ENCODE assay signal across 24 cellular contexts in the genomic region with DNA sequence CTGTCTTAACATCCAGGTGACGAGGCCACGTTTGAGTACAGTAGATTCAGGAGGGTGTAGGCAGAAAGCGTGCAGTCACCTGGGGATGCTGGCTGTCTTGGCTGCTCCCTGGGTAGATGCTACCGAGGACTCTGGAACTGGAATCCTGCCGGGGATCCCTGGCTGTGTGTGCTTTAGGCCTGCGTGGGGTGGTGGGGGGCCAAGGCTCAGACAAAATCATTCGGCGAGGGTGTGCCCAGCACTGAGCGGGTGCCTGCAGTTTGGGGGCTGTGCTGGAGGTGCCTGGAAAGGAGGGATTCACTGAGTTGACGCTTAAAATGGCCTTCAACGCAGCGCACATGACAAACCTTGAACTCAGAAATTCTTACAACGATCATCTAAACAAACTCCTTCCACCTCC.
"Had no signal": no experiment of that assay in that cellular context is flagged by ENCODE, and none has a peak within 500 bp of the region (broad histone marks: within the 10 kb centered on the region; RNA-seq: fewer than 3 reads in every experiment).

No MANE protein-coding gene starts in this region.

- H3K9me3 ChIP-seq: gastroesophageal sphincter, left lung, right atrium auricular region, testis, transverse colon had no signal

- H3K9ac ChIP-seq: parathyroid adenoma had no signal

- ATAC-seq: activated naive CD8-positive, alpha-beta T cell treated with anti-CD3 and anti-CD28 coated beads, Interleukin-2, amount 50 U/mL, for 24 hours; activated T-helper 17 cell treated with anti-CD3 and anti-CD28 coated beads, Interleukin-2, amount 50 U/mL, for 72 hours; effector memory CD8-positive, alpha-beta T cell; left lung; naive thymus-derived CD4-positive, alpha-beta T cell; stimulated activated naive CD8-positive, alpha-beta T cell treated with anti-CD3 and anti-CD28 coated beads, Interleukin-15, Interleukin-2, amounts not matched to agents 100 U/mL and 50 U/mL, for 24 hours had no signal

- H3K4me1 ChIP-seq: parathyroid adenoma, testis had no signal

- H3K27ac ChIP-seq: left lung, parathyroid adenoma, testis had no signal

- H3K4me3 ChIP-seq: gastroesophageal sphincter, left lung, lung, right atrium auricular region, testis, transverse colon had no signal

- DNase-seq: activated CD4-positive, alpha-beta memory T cell treated with anti-CD3 and anti-CD28 coated beads, Interleukin-2, amount 10 ng/mL, durations not matched to agents 7 days and 5 days; activated CD4-positive, alpha-beta T cell treated with anti-CD3 and anti-CD28 coated beads for 1 hour; activated CD4-positive, alpha-beta T cell treated with anti-CD3 and anti-CD28 coated beads, Interleukin-2, amount 10 ng/mL, durations not matched to agents 7 days and 5 days; activated CD8-positive, alpha-beta memory T cell treated with anti-CD3 and anti-CD28 coated beads, Interleukin-2, amount 50 U/mL, for 48 hours; activated naive CD8-positive, alpha-beta T cell treated with anti-CD3 and anti-CD28 coated beads, Interleukin-2, amount 50 U/mL, for 24 hours; activated T-cell treated with anti-CD3 and anti-CD28 coated beads, Interleukin-2, amount 50 U/mL, for 24 hours; amygdala; cortex of kidney; effector memory CD8-positive, alpha-beta T cell; head of caudate nucleus; left lung; midbrain; naive thymus-derived CD4-positive, alpha-beta T cell; occipital lobe; stimulated activated CD4-positive, alpha-beta T cell treated with anti-CD3 and anti-CD28 coated beads, Interleukin-4, amount 100 ng/mL, for 1 hour; stimulated activated naive CD8-positive, alpha-beta T cell treated with anti-CD3 and anti-CD28 coated beads, Interleukin-15, Interleukin-2, amounts not matched to agents 100 U/mL and 50 U/mL, for 24 hours; T-helper 2 cell; testis; transverse colon had no signal

- H3K36me3 ChIP-seq: gastroesophageal sphincter, left lung, right atrium auricular region, transverse colon had no signal

- H3K27me3 ChIP-seq: gastroesophageal sphincter, left lung, right atrium auricular region, testis had no signal
